Comparison of ENCODE assay signal across 10 cellular contexts in genomic region chr14:22545842-22546721, GRCh38. TPM values are rescaled to one million over a fixed set of nuclear protein-coding genes. Genes with fewer than 3 reads are reported as not detected.
A peak's percentile ranks its signal among the peaks of the same experiment; 100 is the strongest.
DNase-seq lines count a peak whose midpoint lies in the region; FAIRE-seq lines count a peak whose summit lies in the region.
"Had no signal": no experiment of that assay in that cellular context is flagged by ENCODE, and none has a peak within 500 bp of the region (broad histone marks: within the 10 kb centered on the region; RNA-seq: fewer than 3 reads in every experiment).

No MANE protein-coding gene starts in this region.

- H3K36me3 ChIP-seq in subcutaneous abdominal adipose tissue (ENCODE audit: control insufficient read depth in 5 of 5, insufficient read depth in 5 of 5, low read length in 5 of 5), result no peaks in the 10 kb centered on the region

- peak overlapping the region; percentile 96 for H3K27ac Mint-ChIP-seq in T-helper 2 cell treated with Interferon-gamma antibody and Interleukin-4, amounts not matched to agents 5 μg/mL and 100 μg/mL, for 36 hours
- H3K27ac Mint-ChIP-seq in activated naive CD8-positive, alpha-beta T cell treated with anti-CD3 and anti-CD28 coated beads for 36 hours, result peak overlapping the region; percentile 93

- peak overlapping the region in 2 of 5 donors; percentile 21 to 32 for H3K9ac ChIP-seq in subcutaneous abdominal adipose tissue (ENCODE audit: low read length in 5 of 5)

- no peak for DNase-seq in T-helper 2 cell treated with Interferon-gamma antibody and Interleukin-4, amounts not matched to agents 5 μg/mL and 100 μg/mL, for 36 hours (ENCODE audit: low spot score)
- no peak for DNase-seq in T-helper 2 cell
- DNase-seq in activated naive CD8-positive, alpha-beta T cell treated with anti-CD3 and anti-CD28 coated beads for 36 hours, result peak; percentile 70
- DNase-seq in iPS-NIHi7 (ENCODE audit: extremely low spot score), result peak; percentile 43
- DNase-seq in frontal cortex (ENCODE audit: low spot score in 2 of 2), result no peak
- no peak for DNase-seq in SK-N-DZ (ENCODE audit: low spot score)
- no peak for DNase-seq in NCI-H446 treated with DMSO at 0.1 percent for 48 hours (lab: John Stamatoyannopoulos, UW)
- DNase-seq: left colon had no signal

- no peaks in the 10 kb centered on the region for H3K9me3 ChIP-seq in subcutaneous abdominal adipose tissue (ENCODE audit: control insufficient read depth in 5 of 5, low read length in 5 of 5)

- no peaks in the 10 kb centered on the region for H3K27me3 Mint-ChIP-seq in T-helper 2 cell treated with Interferon-gamma antibody and Interleukin-4, amounts not matched to agents 5 μg/mL and 100 μg/mL, for 36 hours (ENCODE audit: low read depth)
- no peaks in the 10 kb centered on the region for H3K27me3 Mint-ChIP-seq in activated naive CD8-positive, alpha-beta T cell treated with anti-CD3 and anti-CD28 coated beads for 36 hours

- peaks cover 0 to 44% (median 11%) of the 10 kb centered on the region in 5 donors for H3K4me1 ChIP-seq in subcutaneous abdominal adipose tissue (ENCODE audit: control insufficient read depth in 5 of 5, insufficient read depth in 5 of 5, low read length in 5 of 5)

- no peaks in the 10 kb centered on the region for H3K9me3 Mint-ChIP-seq in T-helper 2 cell treated with Interferon-gamma antibody and Interleukin-4, amounts not matched to agents 5 μg/mL and 100 μg/mL, for 36 hours
- H3K9me3 Mint-ChIP-seq in activated naive CD8-positive, alpha-beta T cell treated with anti-CD3 and anti-CD28 coated beads for 36 hours, result no peaks in the 10 kb centered on the region

- peaks cover 92% of the 10 kb centered on the region for H3K4me1 Mint-ChIP-seq in T-helper 2 cell treated with Interferon-gamma antibody and Interleukin-4, amounts not matched to agents 5 μg/mL and 100 μg/mL, for 36 hours (ENCODE audit: low read depth)
- H3K4me1 Mint-ChIP-seq in activated naive CD8-positive, alpha-beta T cell treated with anti-CD3 and anti-CD28 coated beads for 36 hours, result peaks cover 89% of the 10 kb centered on the region

- peaks cover 0 to 8% (median 0%) of the 10 kb centered on the region in 5 donors for H3K27me3 ChIP-seq in subcutaneous abdominal adipose tissue (ENCODE audit: control insufficient read depth in 5 of 5, insufficient read depth in 4 of 5, low read length in 5 of 5)

- FAIRE-seq in frontal cortex (lab: Jason Lieb, UNC), result no peak
- FAIRE-seq: A204.1 had no signal

- peak overlapping the region; percentile 67 for H3K27ac ChIP-seq in subcutaneous abdominal adipose tissue (ENCODE audit: low read depth, low read length)

- peak overlapping the region; percentile 72 for H3K4me3 Mint-ChIP-seq in T-helper 2 cell treated with Interferon-gamma antibody and Interleukin-4, amounts not matched to agents 5 μg/mL and 100 μg/mL, for 36 hours
- peak overlapping the region; percentile 82 for H3K4me3 Mint-ChIP-seq in activated naive CD8-positive, alpha-beta T cell treated with anti-CD3 and anti-CD28 coated beads for 36 hours

- H3K36me3 Mint-ChIP-seq in T-helper 2 cell treated with Interferon-gamma antibody and Interleukin-4, amounts not matched to agents 5 μg/mL and 100 μg/mL, for 36 hours (ENCODE audit: low read depth), result peaks cover 93% of the 10 kb centered on the region
- peaks cover 95% of the 10 kb centered on the region for H3K36me3 Mint-ChIP-seq in activated naive CD8-positive, alpha-beta T cell treated with anti-CD3 and anti-CD28 coated beads for 36 hours

- no peak overlapping the region for H3K4me3 ChIP-seq in subcutaneous abdominal adipose tissue (ENCODE audit: low read depth in 1 of 5, low read length in 5 of 5)

RNA-seq across cellular contexts. Expression of gene DAD1, which starts 42.9 kb away (rescaled TPM):
- total RNA-seq in activated naive CD8-positive, alpha-beta T cell treated with anti-CD3 and anti-CD28 coated beads for 36 hours, result 100 to 1,000 TPM; 197 to 208 TPM
- 89.7 TPM for total RNA-seq in frontal cortex
- polyA plus RNA-seq in SK-N-DZ (2014; cell fraction: cytosol; rRNA removed), result 340 and 346 TPM in 2 replicates
- 146 and 190 TPM in 2 replicates for polyA plus RNA-seq in SK-N-DZ (2014; cell fraction: nucleus; rRNA removed)

RNA-seq across cellular contexts. Expression of gene ABHD4, which starts 52.0 kb away (rescaled TPM):
- 1 to 10 TPM; 8.2 to 8.7 TPM for total RNA-seq in activated naive CD8-positive, alpha-beta T cell treated with anti-CD3 and anti-CD28 coated beads for 36 hours
- total RNA-seq in frontal cortex, result 2.4 TPM
- polyA plus RNA-seq in SK-N-DZ (2014; cell fraction: cytosol; rRNA removed), result 4.0 and 4.9 TPM in 2 replicates
- polyA plus RNA-seq in SK-N-DZ (2014; cell fraction: nucleus; rRNA removed), result 2.3 and 4.4 TPM in 2 replicates

Comparison
In these comparisons a context has a peak if more than half of its experiments do, and no peak if none do; other contexts are left out.
1. DNase-seq: peak in activated naive CD8-positive, alpha-beta T cell treated with anti-CD3 and anti-CD28 coated beads for 36 hours (single experiment) and iPS-NIHi7 (single experiment); none in T-helper 2 cell treated with Interferon-gamma antibody and Interleukin-4, amounts not matched to agents 5 μg/mL and 100 μg/mL, for 36 hours (single experiment), T-helper 2 cell (0 of 5), frontal cortex (0 of 2), SK-N-DZ (single experiment) and NCI-H446 treated with DMSO at 0.1 percent for 48 hours (single experiment).